26 cellular contexts compared by ENCODE assay signal in the genomic region with DNA sequence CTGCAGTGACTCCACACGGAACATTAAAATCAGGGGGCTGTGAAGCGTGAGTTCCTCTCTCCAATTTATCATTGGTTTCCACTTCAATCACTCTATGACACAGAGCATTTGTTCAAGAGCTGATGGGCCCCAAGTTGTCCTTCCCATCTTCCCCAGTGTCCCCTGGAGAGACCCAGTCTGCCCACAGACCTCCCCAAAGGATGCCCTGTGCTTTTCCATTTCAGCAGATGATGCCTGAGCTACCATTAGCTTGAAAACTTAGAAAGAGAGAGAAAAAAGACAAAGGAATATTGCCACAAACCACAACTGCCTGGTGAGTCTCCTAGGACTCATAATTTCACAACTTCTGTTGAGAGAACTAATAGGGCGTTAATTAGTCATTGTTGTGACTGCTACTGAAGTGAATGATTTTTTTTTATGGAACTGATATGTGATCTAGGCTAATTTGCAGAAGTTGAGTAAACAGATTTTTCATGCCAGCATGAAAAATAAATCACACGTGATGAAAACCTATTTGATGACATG.
DNase-seq lines count a peak whose midpoint lies in the region; ATAC-seq, FAIRE-seq and TF ChIP-seq lines count a peak whose summit lies in the region.
"Had no signal": no experiment of that assay in that cellular context is flagged by ENCODE, and none has a peak within 500 bp of the region (broad histone marks: within the 10 kb centered on the region; RNA-seq: fewer than 3 reads in every experiment).

No MANE protein-coding gene starts in this region.

- no peak for TF ChIP-seq POLR2A in esophagus muscularis mucosa (IDR thresholded peaks at IDR 0.05; ENCODE audit: low read depth)
- TF ChIP-seq POLR2A in adrenal gland (IDR thresholded peaks at IDR 0.05), result no peak

- H3K27ac ChIP-seq in esophagus muscularis mucosa (replicated peaks in 1 of 4) (no peak overlapping the region), adrenal gland (no peak overlapping the region)
- H3K27ac ChIP-seq: brain microvascular endothelial cell, KMS-11, sigmoid colon, suprapubic skin had no signal

- H3K9me3 ChIP-seq in esophagus muscularis mucosa (no peaks in the 10 kb centered on the region), adrenal gland (replicated peaks in 1 of 3) (no peaks in the 10 kb centered on the region)
- H3K9me3 ChIP-seq: sigmoid colon, suprapubic skin had no signal

- ATAC-seq in GM19463 (IDR thresholded peaks at IDR 0.05; ENCODE audit: unreplicated experiment), result no peak
- ATAC-seq: activated CD4-positive, alpha-beta T cell treated with anti-CD3 and anti-CD28 coated beads for 36 hours; HCT116; left cardiac atrium; SK-N-SH treated with all-trans-retinoic acid at 6 μM for 48 hours had no signal

- H3K36me3 ChIP-seq in esophagus muscularis mucosa, result no peaks in the 10 kb centered on the region
- H3K36me3 ChIP-seq in adrenal gland (replicated peaks in 1 of 2), result no peaks in the 10 kb centered on the region
- H3K36me3 ChIP-seq: brain microvascular endothelial cell, sigmoid colon, suprapubic skin had no signal

- no peak for FAIRE-seq in D721Med (lab: Jason Lieb, UNC)
- FAIRE-seq: G401.6 had no signal

- TF ChIP-seq CTCF in esophagus muscularis mucosa (IDR thresholded peaks at IDR 0.05) (no peak), D721Med (IDR thresholded peaks at IDR 0.05; ENCODE audit: insufficient read depth, missing control alignments) (no peak), adrenal gland (IDR thresholded peaks at IDR 0.05) (no peak)

- intact Hi-C loops in esophagus muscularis mucosa (cut with DNase I) (no loop called here), adrenal gland (cut with DNase I) (no loop called here)

- no peaks in the 10 kb centered on the region for H3K4me1 ChIP-seq in esophagus muscularis mucosa
- H3K4me1 ChIP-seq in adrenal gland (replicated peaks in 1 of 2), result no peaks in the 10 kb centered on the region
- H3K4me1 ChIP-seq: sigmoid colon, suprapubic skin had no signal

- H3K4me3 ChIP-seq in esophagus muscularis mucosa (no peak overlapping the region), adrenal gland (no peak overlapping the region)
- H3K4me3 ChIP-seq: sigmoid colon, suprapubic skin had no signal

- no peak for TF ChIP-seq EP300 in esophagus muscularis mucosa (IDR thresholded peaks at IDR 0.05)

- no peaks in the 10 kb centered on the region for H3K27me3 ChIP-seq in esophagus muscularis mucosa
- H3K27me3 ChIP-seq in adrenal gland, result no peaks in the 10 kb centered on the region
- H3K27me3 ChIP-seq: brain microvascular endothelial cell, sigmoid colon, suprapubic skin had no signal

- DNase-seq in ELR (ENCODE audit: low read depth) (peak; percentile 18), NCI-H69 (lab: John Stamatoyannopoulos, UW) (peak; percentile 51), esophagus muscularis mucosa (ENCODE audit: extremely low spot score) (peak; percentile 62), retina (peak; percentile 33), D721Med (ENCODE audit: insufficient read length, low spot score) (no peak), adrenal gland (no peak)
- DNase-seq: activated CD4-positive, alpha-beta T cell treated with anti-CD3 and anti-CD28 coated beads for 36 hours; activated effector memory CD4-positive, alpha-beta T cell treated with anti-CD3 and anti-CD28 coated beads, Interleukin-2, amount 50 U/mL, for 16 hours; activated naive CD8-positive, alpha-beta T cell treated with anti-CD3 and anti-CD28 coated beads, Interleukin-2, amount 10 ng/mL, durations not matched to agents 7 days and 5 days; activated T-cell treated with anti-CD3 and anti-CD28 coated beads, Interleukin-2, amount 50 U/mL, for 1 hour; brain microvascular endothelial cell; CD4-positive, alpha-beta T cell; DMS153; foreskin fibroblast; left cardiac atrium; NCI-H1436 treated with DMSO at 0.1 percent for 48 hours; NCI-H446; sigmoid colon; stimulated activated naive CD4-positive, alpha-beta T cell; T-helper 2 cell had no signal

- 72% methylated on average over 4 of the region's 4 CpGs for WGBS in esophagus muscularis mucosa
- WGBS in adrenal gland, 4 donors, result 68 to 80% (median 70%) methylated on average over 4 of the region's 4 CpGs

Comparison
In these comparisons a context has a peak if more than half of its experiments do, and no peak if none do; other contexts are left out.
1. DNase-seq: peak in ELR (single experiment), NCI-H69 (single experiment), esophagus muscularis mucosa (single experiment) and retina (single experiment); none in D721Med (single experiment) and adrenal gland (0 of 7).